Comparison of ENCODE assay signal across 8 cellular contexts in genomic region chr5:41932770-41933169, GRCh38.
"Had no signal": no experiment of that assay in that cellular context is flagged by ENCODE, and none has a peak within 500 bp of the region (broad histone marks: within the 10 kb centered on the region; RNA-seq: fewer than 3 reads in every experiment).

No MANE protein-coding gene starts in this region.

- H3K9me3 ChIP-seq: HAP-1 had no signal

- H3K9ac ChIP-seq: GM23248 had no signal

- FAIRE-seq: HepG2 had no signal

- H3K27ac ChIP-seq: GM23248, HL-60 had no signal

- H2AFZ ChIP-seq: GM23248 had no signal

- DNase-seq: GM23248, GOT3, H7, HFFc6 had no signal

- H3K4me3 ChIP-seq: GM23248, HAP-1 had no signal

- H3K36me3 ChIP-seq: HAP-1 had no signal

- H3K4me1 ChIP-seq: HAP-1 had no signal

- ATAC-seq: HCT116, HepG2 had no signal
